2 cellular contexts compared by ENCODE assay signal in genomic region chr15:28097656-28098359, GRCh38.
TF ChIP-seq lines count a peak whose summit lies in the region.

No MANE protein-coding gene starts in this region.

TF ChIP-seq in HEK293, 187 proteins besides CTCF, POLR2A, EP300 and RAD21 (continued from another document):
- TF ChIP-seq GLIS1 (tag by site-specific recombination; IDR thresholded peaks at IDR 0.05) (0 out of 2 replicates have a peak, but pooled peaks have one; percentile 8), ZNF341 (tag by site-specific recombination; IDR thresholded peaks at IDR 0.05; ENCODE audit: low read depth) (no peak), ZNF335 (tag by site-specific recombination; conservative IDR thresholded peaks at IDR 0.05) (no peak), ZNF623 (tag by site-specific recombination; IDR thresholded peaks at IDR 0.05) (no peak), ZSCAN30 (tag by site-specific recombination; IDR thresholded peaks at IDR 0.05) (no peak), ZNF600 (tag by site-specific recombination; IDR thresholded peaks at IDR 0.05) (no peak)

TF ChIP-seq in K562, 482 proteins besides CTCF, POLR2A, EP300 and RAD21 (continued from another document):
- peak; percentile 33 for TF ChIP-seq MAFF (IDR thresholded peaks at IDR 0.05; ENCODE audit: low read length)
- TF ChIP-seq SRSF9 (IDR thresholded peaks at IDR 0.05; ENCODE audit: borderline replicate concordance, low read depth, low read length): no peak
- peak; percentile 44; the same call in 1 of the 2 replicates for TF ChIP-seq MAFK (IDR thresholded peaks at IDR 0.05; ENCODE audit: low read length)
- TF ChIP-seq PHF20 (IDR thresholded peaks at IDR 0.05; ENCODE audit: partially characterized antibody): no peak
TF ChIP-seq in K562: peak in this region for 5.
